In the genomic region with DNA sequence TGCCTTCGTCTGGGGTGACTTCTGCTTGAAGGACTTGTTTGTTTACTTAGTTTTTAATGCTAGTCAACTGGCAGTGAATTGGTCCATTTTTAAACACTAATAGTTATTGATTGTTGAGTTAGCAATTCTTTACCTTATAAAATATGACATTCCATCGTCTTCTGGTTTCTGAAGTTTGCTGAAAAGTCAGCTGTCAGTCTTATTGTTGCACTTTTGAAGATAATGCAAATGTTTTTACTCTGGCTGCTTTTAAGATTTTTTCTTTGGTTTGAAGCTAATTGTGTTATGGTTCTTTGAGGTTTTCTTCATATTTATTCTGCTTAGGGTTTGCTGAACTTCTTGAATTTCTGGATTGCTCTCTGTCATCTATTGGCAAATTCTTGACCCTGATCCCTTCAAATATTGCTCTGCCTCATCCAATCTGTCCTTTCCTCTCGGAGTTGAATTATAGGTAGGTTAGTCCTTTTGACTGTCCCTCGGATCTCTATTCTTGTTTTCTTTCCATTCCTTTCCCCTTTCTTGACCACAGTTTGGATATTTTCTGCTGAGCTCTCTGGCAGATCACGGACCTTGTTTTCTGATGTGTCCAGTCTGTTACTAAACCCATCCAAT, we compare ENCODE assay signal across 20 cellular contexts. TPM values are rescaled to one million over a fixed set of nuclear protein-coding genes. Genes with fewer than 3 reads are reported as not detected.
DNase-seq lines count a peak whose midpoint lies in the region; ATAC-seq, FAIRE-seq and TF ChIP-seq lines count a peak whose summit lies in the region.
"Had no signal": no experiment of that assay in that cellular context is flagged by ENCODE, and none has a peak within 500 bp of the region (broad histone marks: within the 10 kb centered on the region; RNA-seq: fewer than 3 reads in every experiment).

No MANE protein-coding gene starts in this region.

- H3K9me2 ChIP-seq in GM23248 (ENCODE audit: insufficient read depth), result no peaks in the 10 kb centered on the region

- no TSS peak for BruUV-seq in A673 (replicated peaks; lab: Mats Ljungman, UMichigan)

- peaks cover 4% of the 10 kb centered on the region; the same call in 1 of the 2 replicates for H3F3A ChIP-seq in GM23248 (ENCODE audit: insufficient read depth)

- no peaks in the 10 kb centered on the region for H3K79me2 ChIP-seq in GM23248 (ENCODE audit: insufficient read depth)

- no peak overlapping the region for H3K4me3 ChIP-seq in A673 (ENCODE audit: low read depth, low read length, poor library complexity, severe bottlenecking)
- H3K4me3 ChIP-seq in GM23248, result no peak overlapping the region
- H3K4me3 ChIP-seq in pancreas, result no peak overlapping the region
- H3K4me3 ChIP-seq: body of pancreas, mucosa of descending colon, transverse colon had no signal

- intact Hi-C loops in A673 (cut with micrococcal nuclease; ENCODE audit: unreplicated experiment), result no loop called here
- intact Hi-C loops in pancreas (cut with DNase I), result no loop called here

- no peak overlapping the region for H3K27ac ChIP-seq in A673 (ENCODE audit: low read depth, low read length, poor library complexity, severe bottlenecking)
- no peak overlapping the region for H3K27ac ChIP-seq in GM23248
- no peak overlapping the region for H3K27ac ChIP-seq in pancreas
- H3K27ac ChIP-seq: body of pancreas, transverse colon, VCaP had no signal

- no peak for ATAC-seq in pancreas
- no peak for ATAC-seq in HG03175 (IDR thresholded peaks at IDR 0.05; ENCODE audit: unreplicated experiment)
- ATAC-seq: body of pancreas, mucosa of descending colon, Panc1 had no signal

- no peaks in the 10 kb centered on the region for H3K27me3 ChIP-seq in A673 (replicated peaks; ENCODE audit: insufficient read depth, low read depth, low read length, poor library complexity)
- H3K27me3 ChIP-seq in GM23248 (replicated peaks; ENCODE audit: insufficient read depth), result no peaks in the 10 kb centered on the region
- H3K27me3 ChIP-seq in pancreas, result no peaks in the 10 kb centered on the region
- H3K27me3 ChIP-seq: body of pancreas, transverse colon had no signal

- POLR2A ChIA-PET in A673 (lab: Charles Lee; ENCODE audit: low non-redundant PET), result no interaction called here

- 76% methylated on average over 5 of the region's 5 CpGs for WGBS in GM23248 (ENCODE audit: low coverage in 1 of 2, low lambda C conversion rate in 2 of 2, missing lambda C conversion rate in 2 of 2), 2 experiments
- 81 to 84% methylated on average over 5 of the region's 5 CpGs for WGBS in pancreas, 2 donors

- H3K9me3 ChIP-seq in A673 (ENCODE audit: low read depth, low read length, poor library complexity, severe bottlenecking), result peaks cover 44% of the 10 kb centered on the region
- peaks cover 3% of the 10 kb centered on the region for H3K9me3 ChIP-seq in GM23248 (ENCODE audit: low read depth)
- H3K9me3 ChIP-seq in pancreas, result peaks cover 0 to 6% (median 0%) of the 10 kb centered on the region in 4 donors

- H3K4me1 ChIP-seq in A673 (ENCODE audit: insufficient read depth, low read length, poor library complexity, severe bottlenecking) (peaks cover 2% of the 10 kb centered on the region), GM23248 (ENCODE audit: insufficient read depth) (no peaks in the 10 kb centered on the region), pancreas (no peaks in the 10 kb centered on the region)
- H3K4me1 ChIP-seq: body of pancreas, transverse colon had no signal

- no peak overlapping the region for H2AFZ ChIP-seq in GM23248

- H3K4me2 ChIP-seq in GM23248 (ENCODE audit: unreplicated experiment), result no peak overlapping the region

- FAIRE-seq in pancreas (lab: Jason Lieb, UNC), result no peak
- FAIRE-seq: D721Med had no signal

- CTCF ChIA-PET in A673 (lab: Charles Lee), result no interaction called here

- in situ Hi-C loops in GM23248 (cut with MboI), result no loop called here

- H4K20me1 ChIP-seq in GM23248 (ENCODE audit: insufficient read depth), result no peaks in the 10 kb centered on the region; the same call in 1 of the 2 replicates

- peak; percentile 44 for DNase-seq in A673 (ENCODE audit: low spot score)
- DNase-seq in GM23248, result peak; percentile 32
- DNase-seq in RPMI7951 (ENCODE audit: low read depth), result peak; percentile 2
- DNase-seq in fibroblast of peridontal ligament (ENCODE audit: extremely low read depth), result peak; percentile 17
- DNase-seq in pancreas, result no peak
- no peak for DNase-seq in activated CD4-positive, alpha-beta T cell treated with anti-CD3 and anti-CD28 coated beads, Interleukin-2, amount 50 U/mL, for 48 hours
- no peak for DNase-seq in amniotic stem cell (lab: John Stamatoyannopoulos, UW)
- DNase-seq: activated gamma-delta T cell, AML-193, body of pancreas, endodermal cell, mucosa of descending colon, NCI-H1105, NCI-H510A, nucleus accumbens, transverse colon had no signal

- TF ChIP-seq CTCF in A673 (conservative IDR thresholded peaks at IDR 0.05; ENCODE audit: low read depth, low read length) (no peak), pancreas (IDR thresholded peaks at IDR 0.05) (no peak)

- no peak overlapping the region for H3K9ac ChIP-seq in GM23248

- H3K36me3 ChIP-seq in A673 (ENCODE audit: insufficient read depth, low read length, poor library complexity, severe bottlenecking) (no peaks in the 10 kb centered on the region), GM23248 (ENCODE audit: low read depth) (no peaks in the 10 kb centered on the region), pancreas (no peaks in the 10 kb centered on the region)
- H3K36me3 ChIP-seq: transverse colon had no signal

RNA-seq across cellular contexts. Expression of a gene that starts 24.2 kb away (rescaled TPM):
- total RNA-seq in A673 (2021) (19.5 and 28.0 TPM in 2 replicates), pancreas (10 to 100 TPM in 5 of 6 donors, 1 to 10 TPM in 1; 9.1 to 18.6 (median 12.4) TPM)
- 15.7 and 28.5 TPM in 2 replicates for total RNA-seq in GM23248 (2014; rRNA removed; shearing (Covaris generic))
- polyA plus RNA-seq in GM23248 (2016; fragmentation: Nextera tagmentation; extraction: Ambion mirVana) (35.1 and 38.1 TPM in 2 replicates), pancreas (10 to 100 TPM; 10.1 to 11.8 TPM)
- total RNA-seq in RPMI7951 (2014; rRNA removed; shearing (Covaris generic)), result 6.2 and 7.5 TPM in 2 replicates

Comparison
In these comparisons a context has a peak if more than half of its experiments do, and no peak if none do; other contexts are left out.
1. DNase-seq: peak in A673 (single experiment), GM23248 (single experiment), RPMI7951 (single experiment) and fibroblast of peridontal ligament (single experiment); none in pancreas (0 of 6), activated CD4-positive, alpha-beta T cell treated with anti-CD3 and anti-CD28 coated beads, Interleukin-2, amount 50 U/mL, for 48 hours (0 of 2) and amniotic stem cell (single experiment).